14 cellular contexts compared by ENCODE assay signal in the genomic region with DNA sequence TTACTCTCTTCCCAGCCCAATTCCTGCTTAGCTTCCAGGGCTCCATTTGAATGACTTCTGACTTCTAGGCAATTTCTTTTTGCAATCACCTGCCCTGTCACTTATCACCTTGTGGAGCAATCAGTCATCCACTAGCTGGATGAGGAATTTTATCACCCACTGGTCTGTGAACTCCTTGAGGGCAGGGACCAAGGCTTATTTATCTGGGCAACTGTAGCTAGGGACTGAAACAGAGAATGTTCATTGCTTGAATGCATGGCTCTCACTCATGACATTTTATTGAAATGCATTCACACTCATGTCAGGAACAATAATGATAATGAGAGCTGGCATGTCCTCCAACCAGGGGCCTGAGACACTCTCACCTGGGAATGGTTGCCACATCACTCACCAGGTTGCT.
"Had no signal": no experiment of that assay in that cellular context is flagged by ENCODE, and none has a peak within 500 bp of the region (broad histone marks: within the 10 kb centered on the region; RNA-seq: fewer than 3 reads in every experiment).

No MANE protein-coding gene starts in this region.

- H3K9me3 Mint-ChIP-seq: activated naive CD4-positive, alpha-beta T cell treated with anti-CD3 and anti-CD28 coated beads, Interleukin-2, amount 50 U/mL, for 72 hours; central memory CD8-positive, alpha-beta T cell; neural progenitor cell; stimulated activated naive CD8-positive, alpha-beta T cell treated with anti-CD3 and anti-CD28 coated beads, Interleukin-15, Interleukin-2, amounts not matched to agents 100 ng/mL and 50 ng/mL, for 24 hours had no signal

- H3K4me3 Mint-ChIP-seq: central memory CD8-positive, alpha-beta T cell; neural progenitor cell; stimulated activated naive CD8-positive, alpha-beta T cell treated with anti-CD3 and anti-CD28 coated beads, Interleukin-15, Interleukin-2, amounts not matched to agents 100 ng/mL and 50 ng/mL, for 24 hours had no signal

- H3K4me2 ChIP-seq: neural progenitor cell had no signal

- ATAC-seq: activated naive CD4-positive, alpha-beta T cell treated with anti-CD3 and anti-CD28 coated beads, Interleukin-2, amount 50 U/mL, for 72 hours; foreskin keratinocyte had no signal

- H3K4me1 ChIP-seq: neural progenitor cell, thyroid gland had no signal

- H3K4me3 ChIP-seq: neural progenitor cell, thyroid gland had no signal

- DNase-seq: activated CD4-positive, alpha-beta T cell treated with anti-CD3 and anti-CD28 coated beads for 1 hour; activated CD4-positive, alpha-beta T cell treated with anti-CD3 and anti-CD28 coated beads, Interleukin-2, amount 50 U/mL, for 1 hour; activated T-cell treated with anti-CD3 and anti-CD28 coated beads, Interleukin-2, amount 50 U/mL, for 1 hour; effector memory CD4-positive, alpha-beta T cell; foreskin keratinocyte; posterior cingulate gyrus; stimulated activated CD4-positive, alpha-beta T cell treated with anti-CD3 and anti-CD28 coated beads, Interleukin-4, amount 100 ng/mL, for 24 hours; substantia nigra; T-helper 9 cell; thyroid gland had no signal

- H3K9me3 ChIP-seq: thyroid gland had no signal

- H3K27me3 ChIP-seq: foreskin keratinocyte, neural progenitor cell, thyroid gland had no signal

- H3K27ac ChIP-seq: foreskin keratinocyte, neural progenitor cell, thyroid gland had no signal

- H3K36me3 Mint-ChIP-seq: activated naive CD4-positive, alpha-beta T cell treated with anti-CD3 and anti-CD28 coated beads, Interleukin-2, amount 50 U/mL, for 72 hours; neural progenitor cell had no signal

- H3K27ac Mint-ChIP-seq: neural progenitor cell had no signal

- H3K9ac ChIP-seq: neural progenitor cell had no signal

- H3K36me3 ChIP-seq: neural progenitor cell, thyroid gland had no signal
